ENCODE assay signal across 8 cellular contexts in genomic region chr10:78973901-78974408, GRCh38.
DNase-seq lines count a peak whose midpoint lies in the region; ATAC-seq and TF ChIP-seq lines count a peak whose summit lies in the region.

No MANE protein-coding gene starts in this region.

- H3K27ac ChIP-seq in mesendoderm (ENCODE audit: low read depth, low read length): peak overlapping the region; percentile 86

- no peak overlapping the region for H3K4ac ChIP-seq in mesendoderm (ENCODE audit: low read depth, low read length)

- H2BK120ac ChIP-seq in mesendoderm (ENCODE audit: low read depth, low read length): peak overlapping the region; percentile 68

- H4K8ac ChIP-seq in mesendoderm (ENCODE audit: low read depth, low read length): no peak overlapping the region

- no peaks in the 10 kb centered on the region for H3K9me3 ChIP-seq in endocrine pancreas (ENCODE audit: control insufficient read depth, low read length)

- POLR2A ChIA-PET in AG04449 (lab: Yijun Ruan, JAX): interaction anchor here (0.7 to 1.6 kb wide), 6 partner anchors 29 to 750 kb away, joined by 3 to 5 read pairs (median 4); no protein-coding TSS in a partner anchor

- H3K79me1 ChIP-seq in mesendoderm (ENCODE audit: low read length): no peaks in the 10 kb centered on the region

- H2AK5ac ChIP-seq in mesendoderm (ENCODE audit: low read length): no peak overlapping the region

- no peak overlapping the region for H3K4me2 ChIP-seq in mesendoderm (ENCODE audit: low read length)

- peak overlapping the region; percentile 74 for H3K9ac ChIP-seq in endocrine pancreas (ENCODE audit: control insufficient read depth, insufficient read depth, low read length)
- H3K9ac ChIP-seq in mesendoderm (ENCODE audit: low read length): peak overlapping the region; percentile 45

- no CpG with 5 or more reads among the region's 41 CpGs for WGBS in mesendoderm (ENCODE audit: extremely low coverage, insufficient coverage, low lambda C conversion rate)

- peak overlapping the region; percentile 48 for H3K4me3 ChIP-seq in AG04449 (ENCODE audit: low read depth, low read length)
- H3K4me3 ChIP-seq in endocrine pancreas (ENCODE audit: control insufficient read depth, insufficient read depth, low read length): peak overlapping the region; percentile 45
- no peak overlapping the region for H3K4me3 ChIP-seq in mesendoderm (ENCODE audit: low read length)

- no peak overlapping the region for H2BK15ac ChIP-seq in mesendoderm (replicated peaks; ENCODE audit: low read depth)

- H3K18ac ChIP-seq in mesendoderm (ENCODE audit: low read length): peak overlapping the region; percentile 93

- DNase-seq in AG04449 (ENCODE audit: low read depth, low spot score) (no peak), NCI-H2196 (lab: John Stamatoyannopoulos, UW; ENCODE audit: unreplicated experiment) (peak; percentile 74), mesendoderm (peak; percentile 95)
- DNase-seq in activated CD4-positive, alpha-beta T cell treated with anti-CD3 and anti-CD28 coated beads, Interleukin-2, amount 50 U/mL, for 4 hours: peak; percentile 35 to 41
- DNase-seq in stimulated activated CD8-positive, alpha-beta memory T cell treated with anti-CD3 and anti-CD28 coated beads, Interleukin-7, amount 100 ng/mL, for 4 hours (ENCODE audit: low read depth in 2 of 2): peak; percentile 9 to 26

- H3K23ac ChIP-seq in mesendoderm (ENCODE audit: low read length): no peak overlapping the region

- H3K56ac ChIP-seq in mesendoderm (ENCODE audit: low read length): peak overlapping the region; percentile 82

- no peak overlapping the region for H2BK5ac ChIP-seq in mesendoderm (ENCODE audit: low read length)

- H3K36me3 ChIP-seq in endocrine pancreas (ENCODE audit: control insufficient read depth, insufficient read depth, low read length) (no peaks in the 10 kb centered on the region), mesendoderm (ENCODE audit: control insufficient read depth, insufficient read depth, low read length) (no peaks in the 10 kb centered on the region)

- no peaks in the 10 kb centered on the region for H3K27me3 ChIP-seq in endocrine pancreas (ENCODE audit: control insufficient read depth, insufficient read depth, low read length)
- H3K27me3 ChIP-seq in mesendoderm (ENCODE audit: insufficient read depth, low read length, poor library complexity): no peaks in the 10 kb centered on the region

- H3K4me1 ChIP-seq in endocrine pancreas (ENCODE audit: control insufficient read depth, insufficient read depth, low read length) (no peaks in the 10 kb centered on the region), mesendoderm (ENCODE audit: control insufficient read depth, low read depth, low read length) (peaks cover 14% of the 10 kb centered on the region)

- no peaks in the 10 kb centered on the region for H3K79me2 ChIP-seq in mesendoderm (ENCODE audit: control insufficient read depth, insufficient read depth, low read length)

- ATAC-seq in GM18873 (IDR thresholded peaks at IDR 0.05; ENCODE audit: low FRiP score, unreplicated experiment): peak; percentile 23
- peak; percentile 34 for ATAC-seq in HG03139 (IDR thresholded peaks at IDR 0.05; ENCODE audit: unreplicated experiment)

- CTCF ChIA-PET in AG04449 (lab: Yijun Ruan, JAX): interaction anchor here (0.7 to 2.2 kb wide), 10 partner anchors 10 to 763 kb away, joined by 3 to 19 read pairs (median 4); no protein-coding TSS in a partner anchor

- no peak for TF ChIP-seq CTCF in AG04449 (IDR thresholded peaks at IDR 0.05; ENCODE audit: insufficient read depth, low read length, missing control alignments)

- H4K5ac ChIP-seq in mesendoderm (ENCODE audit: low read length): no peak overlapping the region
